In the genomic region with DNA sequence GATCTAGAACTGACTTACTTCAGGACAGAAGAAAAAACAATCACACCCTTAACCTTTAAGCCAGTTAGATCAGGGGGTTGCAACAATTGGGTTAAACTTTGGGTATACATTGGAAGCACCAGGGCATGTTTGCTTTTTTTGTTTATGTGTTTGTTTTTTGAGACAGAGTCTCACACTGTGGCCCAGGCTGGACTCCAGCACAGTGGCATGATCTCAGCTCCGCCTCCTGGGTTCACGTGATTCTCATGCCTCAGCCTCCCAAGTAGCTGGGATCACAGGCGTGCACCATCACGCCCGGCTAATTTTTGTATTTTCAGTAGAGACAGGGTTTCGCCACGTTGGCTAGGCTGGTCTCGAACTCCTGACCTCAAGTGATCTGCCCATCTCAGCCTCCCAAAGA, we compare ENCODE assay signal across 7 cellular contexts. TPM values are rescaled to one million over a fixed set of nuclear protein-coding genes. Genes with fewer than 3 reads are reported as not detected.
A peak's percentile ranks its signal among the peaks of the same experiment; 100 is the strongest.
DNase-seq lines count a peak whose midpoint lies in the region; ATAC-seq and TF ChIP-seq lines count a peak whose summit lies in the region.
"Not testable (repeated sequence)": the region's sequence is repeated elsewhere in the genome, so short reads cannot be mapped to it uniquely, and the experiment has no call there.

No MANE protein-coding gene starts in this region.

- not testable (repeated sequence) for DNase-seq in HFFc6; activated B cell treated with CpG ODN at 0.5 μM for 24 hours; esophagus squamous epithelium (lab: John Stamatoyannopoulos, UW); left lobe of liver (ENCODE audit: low spot score); right lobe of liver; nephron progenitor cell
- peak; percentile 40 for DNase-seq in epithelial cell of esophagus (ENCODE audit: low read depth)

- peaks cover 10% of the 10 kb centered on the region; the same call in 1 of the 2 replicates for H3K4me1 Mint-ChIP-seq in HFFc6 (ENCODE audit: low read depth)
- H3K4me1 Mint-ChIP-seq in activated B cell treated with CpG ODN at 0.5 μM for 24 hours: peaks cover 27% of the 10 kb centered on the region
- not testable (repeated sequence) for H3K4me1 Mint-ChIP-seq in nephron progenitor cell

- H3K36me3 ChIP-seq in esophagus squamous epithelium: peaks cover 0 to 75% (median 30%) of the 10 kb centered on the region in 3 donors
- H3K36me3 ChIP-seq in right lobe of liver: peaks cover 0 to 19% (median 0%) of the 10 kb centered on the region in 4 donors

- H3K27ac ChIP-seq in esophagus squamous epithelium: peak overlapping the region in 3 of 4 donors; percentile 32 to 51 (median 38)
- H3K27ac ChIP-seq in right lobe of liver: not testable (repeated sequence)

- CTCF ChIA-PET in activated B cell treated with CpG ODN at 0.5 μM for 24 hours (lab: Charles Lee): not testable (repeated sequence)

- H3K4me3 Mint-ChIP-seq in HFFc6, activated B cell treated with CpG ODN at 0.5 μM for 24 hours, nephron progenitor cell: not testable (repeated sequence)

- not testable (repeated sequence) for ATAC-seq in activated B cell treated with CpG ODN at 0.5 μM for 24 hours (ENCODE audit: low read depth)
- ATAC-seq in left lobe of liver: peak; percentile 26
- peak in 3 of 4 donors; percentile 43 to 85 (median 75) for ATAC-seq in right lobe of liver

- 76 to 80% methylated on average over 1 to 5 of the region's 8 CpGs for WGBS in esophagus squamous epithelium, 2 donors
- 48% methylated on average over 8 of the region's 8 CpGs for WGBS in right lobe of liver (ENCODE audit: insufficient coverage, low coverage, low lambda C conversion rate, missing lambda C conversion rate)

- TF ChIP-seq POLR2A in esophagus squamous epithelium (IDR thresholded peaks at IDR 0.05); right lobe of liver (IDR thresholded peaks at IDR 0.05): not testable (repeated sequence)

- H3K4me3 ChIP-seq in epithelial cell of esophagus (ENCODE audit: low read length); esophagus squamous epithelium; right lobe of liver: not testable (repeated sequence)

- TF ChIP-seq CTCF in HFFc6 (IDR thresholded peaks at IDR 0.05); activated B cell treated with CpG ODN at 0.5 μM for 24 hours (IDR thresholded peaks at IDR 0.05); epithelial cell of esophagus (IDR thresholded peaks at IDR 0.05; ENCODE audit: insufficient read depth, low read depth, low read length, missing control alignments); esophagus squamous epithelium (IDR thresholded peaks at IDR 0.05); right lobe of liver (IDR thresholded peaks at IDR 0.05); nephron progenitor cell (IDR thresholded peaks at IDR 0.05): not testable (repeated sequence)

- H3K27me3 Mint-ChIP-seq in HFFc6 (ENCODE audit: insufficient read depth); activated B cell treated with CpG ODN at 0.5 μM for 24 hours; nephron progenitor cell (ENCODE audit: low read depth, poor library complexity): not testable (repeated sequence)

- H3K9me3 ChIP-seq in esophagus squamous epithelium, right lobe of liver: not testable (repeated sequence)

- peak overlapping the region; percentile 38; the same call in 1 of the 2 replicates for H3K27ac Mint-ChIP-seq in HFFc6
- peak overlapping the region; percentile 18 for H3K27ac Mint-ChIP-seq in activated B cell treated with CpG ODN at 0.5 μM for 24 hours
- H3K27ac Mint-ChIP-seq in nephron progenitor cell: peak overlapping the region; percentile 68

- POLR2A ChIA-PET in activated B cell treated with CpG ODN at 0.5 μM for 24 hours (lab: Charles Lee): not testable (repeated sequence)

- H3K9me3 Mint-ChIP-seq in HFFc6, activated B cell treated with CpG ODN at 0.5 μM for 24 hours, nephron progenitor cell: not testable (repeated sequence)

- H3K4me1 ChIP-seq in esophagus squamous epithelium: peaks cover 3 to 47% (median 6%) of the 10 kb centered on the region in 3 donors
- H3K4me1 ChIP-seq in right lobe of liver: not testable (repeated sequence)

- H3K27me3 ChIP-seq in esophagus squamous epithelium, right lobe of liver: not testable (repeated sequence)

- intact Hi-C loops in activated B cell treated with CpG ODN at 0.5 μM for 24 hours (cut with micrococcal nuclease); esophagus squamous epithelium (cut with DNase I); right lobe of liver (cut with DNase I): not testable (repeated sequence)

- peaks cover 27% of the 10 kb centered on the region for H3K36me3 Mint-ChIP-seq in HFFc6 (ENCODE audit: low read depth)
- peaks cover 68% of the 10 kb centered on the region for H3K36me3 Mint-ChIP-seq in activated B cell treated with CpG ODN at 0.5 μM for 24 hours (ENCODE audit: low read depth)
- H3K36me3 Mint-ChIP-seq in nephron progenitor cell (ENCODE audit: low read depth): peaks cover 39% of the 10 kb centered on the region

RNA-seq across cellular contexts. Expression of a gene that starts 16.3 kb away (rescaled TPM):
- 10 to 100 TPM; 24.0 to 41.6 (median 33.9) TPM for total RNA-seq in HFFc6 (2021; fragmentation: NEBNext Ultra II Directional; extraction: Animal tissue kit (Norgen Biotek cat#: 25700))
- 42.6 and 46.7 TPM in 2 replicates for total RNA-seq in activated B cell treated with CpG ODN at 0.5 μM for 24 hours
- total RNA-seq in esophagus squamous epithelium: 10 to 100 TPM; 48.2 to 94.5 (median 68.4) TPM
- 21.5 TPM for total RNA-seq in left lobe of liver
- 10 to 100 TPM; 11.2 to 18.9 (median 15.7) TPM for total RNA-seq in right lobe of liver

RNA-seq across cellular contexts. Expression of a gene that starts 38.1 kb away (rescaled TPM):
- total RNA-seq in HFFc6 (2021; fragmentation: NEBNext Ultra II Directional; extraction: Animal tissue kit (Norgen Biotek cat#: 25700)): 1 to 10 TPM; 3.8 to 5.1 (median 4.4) TPM
- total RNA-seq in activated B cell treated with CpG ODN at 0.5 μM for 24 hours (10.8 and 11.5 TPM in 2 replicates), esophagus squamous epithelium (10 to 100 TPM in 1 of 4 donors, 1 to 10 TPM in 3; 4.8 to 11.3 (median 6.0) TPM), left lobe of liver (1.4 TPM), right lobe of liver (1 to 10 TPM; 1.3 to 3.2 (median 2.0) TPM)

RNA-seq across cellular contexts. Expression of a gene that starts 38.5 kb away (rescaled TPM):
- 10 to 100 TPM; 23.4 to 32.5 (median 30.5) TPM for total RNA-seq in HFFc6 (2021; fragmentation: NEBNext Ultra II Directional; extraction: Animal tissue kit (Norgen Biotek cat#: 25700))
- total RNA-seq in activated B cell treated with CpG ODN at 0.5 μM for 24 hours (85.7 and 107 TPM in 2 replicates), esophagus squamous epithelium (10 to 100 TPM; 17.7 to 60.8 (median 52.2) TPM), left lobe of liver (13.4 TPM), right lobe of liver (10 to 100 TPM; 13.0 to 27.3 (median 19.1) TPM)

RNA-seq across cellular contexts. Expression of a gene that starts 52.5 kb away (rescaled TPM):
- total RNA-seq in HFFc6 (2021; fragmentation: NEBNext Ultra II Directional; extraction: Animal tissue kit (Norgen Biotek cat#: 25700)): 10 to 100 TPM; 79.3 to 93.5 (median 86.6) TPM
- 112 and 121 TPM in 2 replicates for total RNA-seq in activated B cell treated with CpG ODN at 0.5 μM for 24 hours
- total RNA-seq in esophagus squamous epithelium: 10 to 100 TPM; 16.0 to 42.6 (median 30.8) TPM
- total RNA-seq in left lobe of liver: 29.2 TPM
- total RNA-seq in right lobe of liver: 10 to 100 TPM; 23.0 to 45.2 (median 31.3) TPM

Comparison
In these comparisons a context has a peak if more than half of its experiments do, and no peak if none do; other contexts are left out.
1. H3K27ac Mint-ChIP-seq: peak in every context shown above with its lines; median percentile 68 in nephron progenitor cell; 38 in HFFc6; 18 in activated B cell treated with CpG ODN at 0.5 μM for 24 hours.